In the genomic region with DNA sequence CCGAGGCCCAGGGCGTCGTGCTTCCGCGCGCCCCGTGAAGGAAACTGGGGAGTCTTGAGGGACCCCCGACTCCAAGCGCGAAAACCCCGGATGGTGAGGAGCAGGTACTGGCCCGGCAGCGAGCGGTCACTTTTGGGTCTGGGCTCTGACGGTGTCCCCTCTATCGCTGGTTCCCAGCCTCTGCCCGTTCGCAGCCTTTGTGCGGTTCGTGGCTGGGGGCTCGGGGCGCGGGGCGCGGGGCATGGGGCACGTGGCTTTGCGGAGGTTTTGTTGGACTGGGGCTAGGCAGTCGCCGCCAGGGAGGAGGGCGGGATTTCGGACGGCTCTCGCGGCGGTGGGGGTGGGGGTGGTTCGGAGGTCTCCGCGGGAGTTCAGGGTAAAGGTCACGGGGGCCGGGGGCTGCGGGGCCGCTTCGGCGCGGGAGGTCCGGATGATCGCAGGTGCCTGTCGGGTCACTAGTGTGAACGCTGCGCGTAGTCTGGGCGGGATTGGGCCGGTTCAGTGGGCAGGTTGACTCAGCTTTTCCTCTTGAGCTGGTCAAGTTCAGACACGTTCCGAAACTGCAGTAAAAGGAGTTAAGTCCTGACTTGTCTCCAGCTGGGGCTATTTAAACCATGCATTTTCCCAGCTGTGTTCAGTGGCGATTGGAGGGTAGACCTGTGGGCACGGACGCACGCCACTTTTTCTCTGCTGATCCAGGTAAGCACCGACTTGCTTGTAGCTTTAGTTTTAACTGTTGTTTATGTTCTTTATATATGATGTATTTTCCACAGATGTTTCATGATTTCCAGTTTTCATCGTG, we compare ENCODE assay signal across 8 cellular contexts. TPM values are rescaled to one million over a fixed set of nuclear protein-coding genes. Genes with fewer than 3 reads are reported as not detected.
DNase-seq lines count a peak whose midpoint lies in the region; TF ChIP-seq lines count a peak whose summit lies in the region.

No MANE protein-coding gene starts in this region.

- peak; percentile 91 for DNase-seq in EL
- peak; percentile 100 for DNase-seq in GOT3 (lab: John Stamatoyannopoulos, UW)
- DNase-seq in Kasumi-1 (lab: John Stamatoyannopoulos, UW), result peak; percentile 29 to 56
- peak; percentile 94 for DNase-seq in RPMI8226
- DNase-seq in activated T-helper 9 cell treated with anti-CD3 and anti-CD28 coated beads, Interleukin-2, amount 50 U/mL, for 16 hours (ENCODE audit: low read depth), result peak; percentile 45
- DNase-seq in fibroblast of the aortic adventitia (ENCODE audit: low read depth), result peak; percentile 95
- peak; percentile 78 for DNase-seq in nephron progenitor cell

- H3K9me3 Mint-ChIP-seq in nephron progenitor cell, result no peaks in the 10 kb centered on the region
- H3K9me3 Mint-ChIP-seq in stimulated activated naive CD8-positive, alpha-beta T cell treated with anti-CD3 and anti-CD28 coated beads, Interleukin-15, Interleukin-2, amounts not matched to agents 100 ng/mL and 50 ng/mL, for 24 hours, result no peaks in the 10 kb centered on the region

- H3K27me3 Mint-ChIP-seq in nephron progenitor cell (ENCODE audit: low read depth, poor library complexity), result no peaks in the 10 kb centered on the region
- no peaks in the 10 kb centered on the region for H3K27me3 Mint-ChIP-seq in stimulated activated naive CD8-positive, alpha-beta T cell treated with anti-CD3 and anti-CD28 coated beads, Interleukin-15, Interleukin-2, amounts not matched to agents 100 ng/mL and 50 ng/mL, for 24 hours

- H3K27ac Mint-ChIP-seq in nephron progenitor cell, result peak overlapping the region; percentile 98
- peak overlapping the region; percentile 99 for H3K27ac Mint-ChIP-seq in stimulated activated naive CD8-positive, alpha-beta T cell treated with anti-CD3 and anti-CD28 coated beads, Interleukin-15, Interleukin-2, amounts not matched to agents 100 ng/mL and 50 ng/mL, for 24 hours

- TF ChIP-seq CTCF in fibroblast of the aortic adventitia (IDR thresholded peaks at IDR 0.05; ENCODE audit: insufficient read depth, low read length), result no peak
- TF ChIP-seq CTCF in nephron progenitor cell (IDR thresholded peaks at IDR 0.05), result no peak

- H3K36me3 Mint-ChIP-seq in nephron progenitor cell (ENCODE audit: low read depth), result peaks cover 40% of the 10 kb centered on the region
- peaks cover 43% of the 10 kb centered on the region for H3K36me3 Mint-ChIP-seq in stimulated activated naive CD8-positive, alpha-beta T cell treated with anti-CD3 and anti-CD28 coated beads, Interleukin-15, Interleukin-2, amounts not matched to agents 100 ng/mL and 50 ng/mL, for 24 hours (ENCODE audit: low read depth)

- H3K4me3 ChIP-seq in fibroblast of the aortic adventitia (ENCODE audit: low read depth, low read length), result peak overlapping the region; percentile 96

- H3K4me3 Mint-ChIP-seq in nephron progenitor cell, result peak overlapping the region; percentile 92
- H3K4me3 Mint-ChIP-seq in stimulated activated naive CD8-positive, alpha-beta T cell treated with anti-CD3 and anti-CD28 coated beads, Interleukin-15, Interleukin-2, amounts not matched to agents 100 ng/mL and 50 ng/mL, for 24 hours, result peak overlapping the region; percentile 95

- peaks cover 39% of the 10 kb centered on the region for H3K4me1 Mint-ChIP-seq in nephron progenitor cell
- H3K4me1 Mint-ChIP-seq in stimulated activated naive CD8-positive, alpha-beta T cell treated with anti-CD3 and anti-CD28 coated beads, Interleukin-15, Interleukin-2, amounts not matched to agents 100 ng/mL and 50 ng/mL, for 24 hours (ENCODE audit: low read depth), result peaks cover 51% of the 10 kb centered on the region

RNA-seq across cellular contexts. Expression of a gene that starts 0.6 kb away (rescaled TPM):
- total RNA-seq in fibroblast of the aortic adventitia (ENCODE audit: low replicate concordance), result 241 and 733 TPM in 2 replicates

Comparison
In these comparisons a context has a peak if more than half of its experiments do, and no peak if none do; other contexts are left out.
1. Peak in every context shown above with its lines: DNase-seq and H3K4me3 ChIP-seq.
2. DNase-seq: peak in every context shown above with its lines; median percentile 100 in GOT3; 95 in fibroblast of the aortic adventitia; 94 in RPMI8226; 91 in EL; 78 in nephron progenitor cell; 45 in activated T-helper 9 cell treated with anti-CD3 and anti-CD28 coated beads, Interleukin-2, amount 50 U/mL, for 16 hours; 42 in Kasumi-1.